Comparison of ENCODE assay signal across 1 cellular context in the genomic region with DNA sequence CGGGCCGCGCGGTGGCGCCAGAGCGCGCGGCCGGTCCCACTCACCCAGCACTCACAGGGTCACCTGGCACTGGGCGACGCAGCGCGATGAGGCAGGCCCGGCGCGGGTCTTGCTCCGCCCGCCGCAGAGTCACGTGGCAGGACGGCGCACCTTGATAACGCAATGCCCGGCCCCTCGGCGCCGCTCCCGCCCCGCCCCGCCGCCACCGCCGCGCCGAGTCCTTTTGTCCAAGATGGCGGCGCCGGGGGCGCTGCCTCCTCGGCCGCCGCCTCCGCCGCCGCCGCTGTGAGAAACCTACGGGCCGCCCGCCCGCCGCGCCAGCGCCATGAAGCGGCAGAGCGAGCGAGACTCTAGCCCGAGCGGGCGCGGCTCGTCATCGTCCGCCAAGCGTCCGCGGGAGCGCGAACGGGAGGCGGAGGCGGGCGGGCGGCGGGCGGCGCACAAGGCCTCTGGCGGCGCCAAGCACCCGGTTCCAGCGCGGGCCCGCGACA.
A peak's percentile ranks its signal among the peaks of the same experiment; 100 is the strongest.
TF ChIP-seq lines count a peak whose summit lies in the region.

A gene with protein sequence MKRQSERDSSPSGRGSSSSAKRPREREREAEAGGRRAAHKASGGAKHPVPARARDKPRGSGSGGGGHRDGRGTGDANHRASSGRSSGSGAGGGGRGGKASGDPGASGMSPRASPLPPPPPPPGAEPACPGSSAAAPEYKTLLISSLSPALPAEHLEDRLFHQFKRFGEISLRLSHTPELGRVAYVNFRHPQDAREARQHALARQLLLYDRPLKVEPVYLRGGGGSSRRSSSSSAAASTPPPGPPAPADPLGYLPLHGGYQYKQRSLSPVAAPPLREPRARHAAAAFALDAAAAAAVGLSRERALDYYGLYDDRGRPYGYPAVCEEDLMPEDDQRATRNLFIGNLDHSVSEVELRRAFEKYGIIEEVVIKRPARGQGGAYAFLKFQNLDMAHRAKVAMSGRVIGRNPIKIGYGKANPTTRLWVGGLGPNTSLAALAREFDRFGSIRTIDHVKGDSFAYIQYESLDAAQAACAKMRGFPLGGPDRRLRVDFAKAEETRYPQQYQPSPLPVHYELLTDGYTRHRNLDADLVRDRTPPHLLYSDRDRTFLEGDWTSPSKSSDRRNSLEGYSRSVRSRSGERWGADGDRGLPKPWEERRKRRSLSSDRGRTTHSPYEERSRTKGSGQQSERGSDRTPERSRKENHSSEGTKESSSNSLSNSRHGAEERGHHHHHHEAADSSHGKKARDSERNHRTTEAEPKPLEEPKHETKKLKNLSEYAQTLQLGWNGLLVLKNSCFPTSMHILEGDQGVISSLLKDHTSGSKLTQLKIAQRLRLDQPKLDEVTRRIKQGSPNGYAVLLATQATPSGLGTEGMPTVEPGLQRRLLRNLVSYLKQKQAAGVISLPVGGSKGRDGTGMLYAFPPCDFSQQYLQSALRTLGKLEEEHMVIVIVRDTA (plus strand): TSS at position 211 of the 491 bp plus-strand sequence. CDS start 115 bp downstream, at position 326.

TF ChIP-seq in K562, 482 proteins besides CTCF, POLR2A, EP300 and RAD21 (continued from another document and continues in another):
- TF ChIP-seq, protein P1, sequence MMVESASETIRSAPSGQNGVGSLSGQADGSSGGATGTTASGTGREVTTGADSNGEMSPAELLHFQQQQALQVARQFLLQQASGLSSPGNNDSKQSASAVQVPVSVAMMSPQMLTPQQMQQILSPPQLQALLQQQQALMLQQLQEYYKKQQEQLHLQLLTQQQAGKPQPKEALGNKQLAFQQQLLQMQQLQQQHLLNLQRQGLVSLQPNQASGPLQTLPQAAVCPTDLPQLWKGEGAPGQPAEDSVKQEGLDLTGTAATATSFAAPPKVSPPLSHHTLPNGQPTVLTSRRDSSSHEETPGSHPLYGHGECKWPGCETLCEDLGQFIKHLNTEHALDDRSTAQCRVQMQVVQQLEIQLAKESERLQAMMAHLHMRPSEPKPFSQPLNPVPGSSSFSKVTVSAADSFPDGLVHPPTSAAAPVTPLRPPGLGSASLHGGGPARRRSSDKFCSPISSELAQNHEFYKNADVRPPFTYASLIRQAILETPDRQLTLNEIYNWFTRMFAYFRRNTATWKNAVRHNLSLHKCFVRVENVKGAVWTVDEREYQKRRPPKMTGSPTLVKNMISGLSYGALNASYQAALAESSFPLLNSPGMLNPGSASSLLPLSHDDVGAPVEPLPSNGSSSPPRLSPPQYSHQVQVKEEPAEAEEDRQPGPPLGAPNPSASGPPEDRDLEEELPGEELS (CRISPR knock-in tag; IDR thresholded peaks at IDR 0.05; ENCODE audit: borderline replicate concordance), result no peak
- TF ChIP-seq FOXM1 (IDR thresholded peaks at IDR 0.05; ENCODE audit: low read depth) (no peak), FOXM1 (CRISPR knock-in tag; IDR thresholded peaks at IDR 0.05; ENCODE audit: low read depth) (peak; percentile 61; the same call in 1 of the 2 replicates), MAFG (tag; conservative IDR thresholded peaks at IDR 0.05) (no peak), NR2F6 (CRISPR knock-in tag; IDR thresholded peaks at IDR 0.05) (no peak), XRCC5 (IDR thresholded peaks at IDR 0.05; ENCODE audit: low read depth, low read length) (peak; percentile 83; the same call in 1 of the 2 replicates), NCOR1 (IDR thresholded peaks at IDR 0.05) (no peak), RBM25 (IDR thresholded peaks at IDR 0.05; ENCODE audit: low read depth, low read length, severe bottlenecking) (no peak), XRCC4 (IDR thresholded peaks at IDR 0.05; ENCODE audit: extremely low read depth, insufficient read depth, insufficient read length) (no peak), TARDBP (IDR thresholded peaks at IDR 0.05) (no peak), NEUROD1 (IDR thresholded peaks at IDR 0.05; ENCODE audit: borderline replicate concordance, low read depth, low read length, partially characterized antibody) (no peak), NFIX (CRISPR knock-in tag; IDR thresholded peaks at IDR 0.05; ENCODE audit: low read depth) (no peak), RB1 (IDR thresholded peaks at IDR 0.05; ENCODE audit: low read depth) (peak; percentile 60), DNMT1 (IDR thresholded peaks at IDR 0.05) (no peak), GABPB1 (CRISPR knock-in tag; IDR thresholded peaks at IDR 0.05) (peak; percentile 56), ILK (tag; IDR thresholded peaks at IDR 0.05; ENCODE audit: borderline replicate concordance, low read depth) (no peak), ZNF41 (CRISPR knock-in tag; conservative IDR thresholded peaks at IDR 0.05) (no peak), ZNF644 (tag; IDR thresholded peaks at IDR 0.05; ENCODE audit: low read depth) (no peak), PHF8 (IDR thresholded peaks at IDR 0.05; ENCODE audit: borderline replicate concordance, low read length) (peak; percentile 75; the same call in 1 of the 2 replicates), HNRNPL (IDR thresholded peaks at IDR 0.05; ENCODE audit: low read depth, low read length) (peak; percentile 36; the same call in 1 of the 2 replicates), ZNF3 (CRISPR knock-in tag; IDR thresholded peaks at IDR 0.05) (no peak), CCNT2 (IDR thresholded peaks at IDR 0.05; ENCODE audit: borderline replicate concordance, extremely low read depth, insufficient read length, low read depth, low read length) (peak; percentile 78), EP400 (IDR thresholded peaks at IDR 0.05) (peak; percentile 51; the same call in 1 of the 2 replicates), SLC30A9 (CRISPR knock-in tag; IDR thresholded peaks at IDR 0.05) (no peak), KDM5B (IDR thresholded peaks at IDR 0.05; ENCODE audit: insufficient replicate concordance, low read depth, low read length) (no peak), TCFL5 (CRISPR knock-in tag; conservative IDR thresholded peaks at IDR 0.05) (no peak), RBBP5 (IDR thresholded peaks at IDR 0.05; ENCODE audit: borderline replicate concordance, insufficient read depth, low read length, poor library complexity, severe bottlenecking) (no peak), ZKSCAN3 (CRISPR knock-in tag; IDR thresholded peaks at IDR 0.05) (no peak), RBM17 (IDR thresholded peaks at IDR 0.05; ENCODE audit: borderline replicate concordance, low read depth, low read length) (no peak), ZNF76 (CRISPR knock-in tag; IDR thresholded peaks at IDR 0.05; ENCODE audit: borderline replicate concordance) (no peak), SAP30 (IDR thresholded peaks at IDR 0.05; ENCODE audit: borderline replicate concordance, insufficient read depth, low read depth, low read length, poor library complexity, severe bottlenecking) (no peak), SUPT5H (IDR thresholded peaks at IDR 0.05) (no peak), SMARCB1 (IDR thresholded peaks at IDR 0.05; ENCODE audit: insufficient read length, low read depth) (no peak), NFE2L1 (tag; IDR thresholded peaks at IDR 0.05; ENCODE audit: borderline replicate concordance, low read depth) (no peak), EHMT2 (IDR thresholded peaks at IDR 0.05) (no peak)
- TF ChIP-seq, protein P2, sequence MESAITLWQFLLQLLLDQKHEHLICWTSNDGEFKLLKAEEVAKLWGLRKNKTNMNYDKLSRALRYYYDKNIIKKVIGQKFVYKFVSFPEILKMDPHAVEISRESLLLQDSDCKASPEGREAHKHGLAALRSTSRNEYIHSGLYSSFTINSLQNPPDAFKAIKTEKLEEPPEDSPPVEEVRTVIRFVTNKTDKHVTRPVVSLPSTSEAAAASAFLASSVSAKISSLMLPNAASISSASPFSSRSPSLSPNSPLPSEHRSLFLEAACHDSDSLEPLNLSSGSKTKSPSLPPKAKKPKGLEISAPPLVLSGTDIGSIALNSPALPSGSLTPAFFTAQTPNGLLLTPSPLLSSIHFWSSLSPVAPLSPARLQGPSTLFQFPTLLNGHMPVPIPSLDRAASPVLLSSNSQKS (CRISPR knock-in tag; IDR thresholded peaks at IDR 0.05), result no peak
- TF ChIP-seq, protein P3, sequence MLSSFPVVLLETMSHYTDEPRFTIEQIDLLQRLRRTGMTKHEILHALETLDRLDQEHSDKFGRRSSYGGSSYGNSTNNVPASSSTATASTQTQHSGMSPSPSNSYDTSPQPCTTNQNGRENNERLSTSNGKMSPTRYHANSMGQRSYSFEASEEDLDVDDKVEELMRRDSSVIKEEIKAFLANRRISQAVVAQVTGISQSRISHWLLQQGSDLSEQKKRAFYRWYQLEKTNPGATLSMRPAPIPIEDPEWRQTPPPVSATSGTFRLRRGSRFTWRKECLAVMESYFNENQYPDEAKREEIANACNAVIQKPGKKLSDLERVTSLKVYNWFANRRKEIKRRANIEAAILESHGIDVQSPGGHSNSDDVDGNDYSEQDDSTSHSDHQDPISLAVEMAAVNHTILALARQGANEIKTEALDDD (IDR thresholded peaks at IDR 0.05), result no peak
- TF ChIP-seq, protein P4, sequence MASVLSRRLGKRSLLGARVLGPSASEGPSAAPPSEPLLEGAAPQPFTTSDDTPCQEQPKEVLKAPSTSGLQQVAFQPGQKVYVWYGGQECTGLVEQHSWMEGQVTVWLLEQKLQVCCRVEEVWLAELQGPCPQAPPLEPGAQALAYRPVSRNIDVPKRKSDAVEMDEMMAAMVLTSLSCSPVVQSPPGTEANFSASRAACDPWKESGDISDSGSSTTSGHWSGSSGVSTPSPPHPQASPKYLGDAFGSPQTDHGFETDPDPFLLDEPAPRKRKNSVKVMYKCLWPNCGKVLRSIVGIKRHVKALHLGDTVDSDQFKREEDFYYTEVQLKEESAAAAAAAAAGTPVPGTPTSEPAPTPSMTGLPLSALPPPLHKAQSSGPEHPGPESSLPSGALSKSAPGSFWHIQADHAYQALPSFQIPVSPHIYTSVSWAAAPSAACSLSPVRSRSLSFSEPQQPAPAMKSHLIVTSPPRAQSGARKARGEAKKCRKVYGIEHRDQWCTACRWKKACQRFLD (CRISPR knock-in tag; IDR thresholded peaks at IDR 0.05), result no peak
- TF ChIP-seq, protein P5, sequence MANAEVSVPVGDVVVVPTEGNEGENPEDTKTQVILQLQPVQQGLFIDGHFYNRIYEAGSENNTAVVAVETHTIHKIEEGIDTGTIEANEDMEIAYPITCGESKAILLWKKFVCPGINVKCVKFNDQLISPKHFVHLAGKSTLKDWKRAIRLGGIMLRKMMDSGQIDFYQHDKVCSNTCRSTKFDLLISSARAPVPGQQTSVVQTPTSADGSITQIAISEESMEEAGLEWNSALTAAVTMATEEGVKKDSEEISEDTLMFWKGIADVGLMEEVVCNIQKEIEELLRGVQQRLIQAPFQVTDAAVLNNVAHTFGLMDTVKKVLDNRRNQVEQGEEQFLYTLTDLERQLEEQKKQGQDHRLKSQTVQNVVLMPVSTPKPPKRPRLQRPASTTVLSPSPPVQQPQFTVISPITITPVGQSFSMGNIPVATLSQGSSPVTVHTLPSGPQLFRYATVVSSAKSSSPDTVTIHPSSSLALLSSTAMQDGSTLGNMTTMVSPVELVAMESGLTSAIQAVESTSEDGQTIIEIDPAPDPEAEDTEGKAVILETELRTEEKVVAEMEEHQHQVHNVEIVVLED (CRISPR knock-in tag; IDR thresholded peaks at IDR 0.05), result peak; percentile 69
- TF ChIP-seq, protein P6, sequence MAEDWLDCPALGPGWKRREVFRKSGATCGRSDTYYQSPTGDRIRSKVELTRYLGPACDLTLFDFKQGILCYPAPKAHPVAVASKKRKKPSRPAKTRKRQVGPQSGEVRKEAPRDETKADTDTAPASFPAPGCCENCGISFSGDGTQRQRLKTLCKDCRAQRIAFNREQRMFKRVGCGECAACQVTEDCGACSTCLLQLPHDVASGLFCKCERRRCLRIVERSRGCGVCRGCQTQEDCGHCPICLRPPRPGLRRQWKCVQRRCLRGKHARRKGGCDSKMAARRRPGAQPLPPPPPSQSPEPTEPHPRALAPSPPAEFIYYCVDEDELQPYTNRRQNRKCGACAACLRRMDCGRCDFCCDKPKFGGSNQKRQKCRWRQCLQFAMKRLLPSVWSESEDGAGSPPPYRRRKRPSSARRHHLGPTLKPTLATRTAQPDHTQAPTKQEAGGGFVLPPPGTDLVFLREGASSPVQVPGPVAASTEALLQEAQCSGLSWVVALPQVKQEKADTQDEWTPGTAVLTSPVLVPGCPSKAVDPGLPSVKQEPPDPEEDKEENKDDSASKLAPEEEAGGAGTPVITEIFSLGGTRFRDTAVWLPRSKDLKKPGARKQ (CRISPR knock-in tag; IDR thresholded peaks at IDR 0.05), result no peak
- TF ChIP-seq, protein P7, sequence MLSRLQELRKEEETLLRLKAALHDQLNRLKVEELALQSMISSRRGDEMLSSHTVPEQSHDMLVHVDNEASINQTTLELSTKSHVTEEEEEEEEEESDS (CRISPR knock-in tag; IDR thresholded peaks at IDR 0.05), result no peak
- TF ChIP-seq, protein P8, sequence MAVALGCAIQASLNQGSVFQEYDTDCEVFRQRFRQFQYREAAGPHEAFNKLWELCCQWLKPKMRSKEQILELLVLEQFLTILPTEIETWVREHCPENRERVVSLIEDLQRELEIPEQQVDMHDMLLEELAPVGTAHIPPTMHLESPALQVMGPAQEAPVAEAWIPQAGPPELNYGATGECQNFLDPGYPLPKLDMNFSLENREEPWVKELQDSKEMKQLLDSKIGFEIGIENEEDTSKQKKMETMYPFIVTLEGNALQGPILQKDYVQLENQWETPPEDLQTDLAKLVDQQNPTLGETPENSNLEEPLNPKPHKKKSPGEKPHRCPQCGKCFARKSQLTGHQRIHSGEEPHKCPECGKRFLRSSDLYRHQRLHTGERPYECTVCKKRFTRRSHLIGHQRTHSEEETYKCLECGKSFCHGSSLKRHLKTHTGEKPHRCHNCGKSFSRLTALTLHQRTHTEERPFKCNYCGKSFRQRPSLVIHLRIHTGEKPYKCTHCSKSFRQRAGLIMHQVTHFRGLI (CRISPR knock-in tag; IDR thresholded peaks at IDR 0.05), result no peak
- TF ChIP-seq, protein P9, sequence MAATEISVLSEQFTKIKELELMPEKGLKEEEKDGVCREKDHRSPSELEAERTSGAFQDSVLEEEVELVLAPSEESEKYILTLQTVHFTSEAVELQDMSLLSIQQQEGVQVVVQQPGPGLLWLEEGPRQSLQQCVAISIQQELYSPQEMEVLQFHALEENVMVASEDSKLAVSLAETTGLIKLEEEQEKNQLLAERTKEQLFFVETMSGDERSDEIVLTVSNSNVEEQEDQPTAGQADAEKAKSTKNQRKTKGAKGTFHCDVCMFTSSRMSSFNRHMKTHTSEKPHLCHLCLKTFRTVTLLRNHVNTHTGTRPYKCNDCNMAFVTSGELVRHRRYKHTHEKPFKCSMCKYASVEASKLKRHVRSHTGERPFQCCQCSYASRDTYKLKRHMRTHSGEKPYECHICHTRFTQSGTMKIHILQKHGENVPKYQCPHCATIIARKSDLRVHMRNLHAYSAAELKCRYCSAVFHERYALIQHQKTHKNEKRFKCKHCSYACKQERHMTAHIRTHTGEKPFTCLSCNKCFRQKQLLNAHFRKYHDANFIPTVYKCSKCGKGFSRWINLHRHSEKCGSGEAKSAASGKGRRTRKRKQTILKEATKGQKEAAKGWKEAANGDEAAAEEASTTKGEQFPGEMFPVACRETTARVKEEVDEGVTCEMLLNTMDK (IDR thresholded peaks at IDR 0.05; ENCODE audit: borderline replicate concordance, insufficient read depth, low read depth, low read length, poor library complexity, severe bottlenecking), result peak; percentile 95
- TF ChIP-seq, protein P10, sequence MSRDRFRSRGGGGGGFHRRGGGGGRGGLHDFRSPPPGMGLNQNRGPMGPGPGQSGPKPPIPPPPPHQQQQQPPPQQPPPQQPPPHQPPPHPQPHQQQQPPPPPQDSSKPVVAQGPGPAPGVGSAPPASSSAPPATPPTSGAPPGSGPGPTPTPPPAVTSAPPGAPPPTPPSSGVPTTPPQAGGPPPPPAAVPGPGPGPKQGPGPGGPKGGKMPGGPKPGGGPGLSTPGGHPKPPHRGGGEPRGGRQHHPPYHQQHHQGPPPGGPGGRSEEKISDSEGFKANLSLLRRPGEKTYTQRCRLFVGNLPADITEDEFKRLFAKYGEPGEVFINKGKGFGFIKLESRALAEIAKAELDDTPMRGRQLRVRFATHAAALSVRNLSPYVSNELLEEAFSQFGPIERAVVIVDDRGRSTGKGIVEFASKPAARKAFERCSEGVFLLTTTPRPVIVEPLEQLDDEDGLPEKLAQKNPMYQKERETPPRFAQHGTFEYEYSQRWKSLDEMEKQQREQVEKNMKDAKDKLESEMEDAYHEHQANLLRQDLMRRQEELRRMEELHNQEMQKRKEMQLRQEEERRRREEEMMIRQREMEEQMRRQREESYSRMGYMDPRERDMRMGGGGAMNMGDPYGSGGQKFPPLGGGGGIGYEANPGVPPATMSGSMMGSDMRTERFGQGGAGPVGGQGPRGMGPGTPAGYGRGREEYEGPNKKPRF (IDR thresholded peaks at IDR 0.05; ENCODE audit: low read depth, low read length), result no peak
